1 cellular context compared by ENCODE assay signal in genomic region chr12:48851883-48852733, GRCh38.
TF ChIP-seq lines count a peak whose summit lies in the region.

DDX23 (minus strand) TSS chr12:48852163; CDS start chr12:48845782, 6,381 bp downstream.

TF ChIP-seq in HepG2, 621 proteins besides CTCF, POLR2A, EP300 and RAD21 (continued from another document and continues in another):
- TF ChIP-seq FOXP1 (IDR thresholded peaks at IDR 0.05): no peak
- no peak for TF ChIP-seq FOXP1 (CRISPR knock-in tag; IDR thresholded peaks at IDR 0.05)
- peak; percentile 85 for TF ChIP-seq ZNF891 (CRISPR knock-in tag; IDR thresholded peaks at IDR 0.05)
- peak; percentile 80; the same call in 1 of the 2 replicates for TF ChIP-seq NRL (CRISPR knock-in tag; IDR thresholded peaks at IDR 0.05; ENCODE audit: borderline replicate concordance)
- no peak for TF ChIP-seq ZNF766 (CRISPR knock-in tag; IDR thresholded peaks at IDR 0.05; ENCODE audit: borderline replicate concordance)
- TF ChIP-seq ZBTB7B (CRISPR knock-in tag; IDR thresholded peaks at IDR 0.05): no peak
- no peak for TF ChIP-seq BCLAF1 (IDR thresholded peaks at IDR 0.05)
- TF ChIP-seq TOPORS (CRISPR knock-in tag; IDR thresholded peaks at IDR 0.05): no peak
- TF ChIP-seq GFI1 (CRISPR knock-in tag; IDR thresholded peaks at IDR 0.05; ENCODE audit: borderline replicate concordance): no peak; the same call in 1 of the 2 replicates
- TF ChIP-seq TRIM22 (IDR thresholded peaks at IDR 0.05): no peak
- no peak for TF ChIP-seq NAIF1 (CRISPR knock-in tag; IDR thresholded peaks at IDR 0.05; ENCODE audit: borderline replicate concordance)
- 0 out of 2 replicates have a peak, but pooled peaks have one; percentile 44 for TF ChIP-seq NKX3-1 (CRISPR knock-in tag; IDR thresholded peaks at IDR 0.05)
- TF ChIP-seq THAP9 (CRISPR knock-in tag; IDR thresholded peaks at IDR 0.05; ENCODE audit: borderline replicate concordance): peak; percentile 56; the same call in 1 of the 2 replicates
- TF ChIP-seq, protein P1, sequence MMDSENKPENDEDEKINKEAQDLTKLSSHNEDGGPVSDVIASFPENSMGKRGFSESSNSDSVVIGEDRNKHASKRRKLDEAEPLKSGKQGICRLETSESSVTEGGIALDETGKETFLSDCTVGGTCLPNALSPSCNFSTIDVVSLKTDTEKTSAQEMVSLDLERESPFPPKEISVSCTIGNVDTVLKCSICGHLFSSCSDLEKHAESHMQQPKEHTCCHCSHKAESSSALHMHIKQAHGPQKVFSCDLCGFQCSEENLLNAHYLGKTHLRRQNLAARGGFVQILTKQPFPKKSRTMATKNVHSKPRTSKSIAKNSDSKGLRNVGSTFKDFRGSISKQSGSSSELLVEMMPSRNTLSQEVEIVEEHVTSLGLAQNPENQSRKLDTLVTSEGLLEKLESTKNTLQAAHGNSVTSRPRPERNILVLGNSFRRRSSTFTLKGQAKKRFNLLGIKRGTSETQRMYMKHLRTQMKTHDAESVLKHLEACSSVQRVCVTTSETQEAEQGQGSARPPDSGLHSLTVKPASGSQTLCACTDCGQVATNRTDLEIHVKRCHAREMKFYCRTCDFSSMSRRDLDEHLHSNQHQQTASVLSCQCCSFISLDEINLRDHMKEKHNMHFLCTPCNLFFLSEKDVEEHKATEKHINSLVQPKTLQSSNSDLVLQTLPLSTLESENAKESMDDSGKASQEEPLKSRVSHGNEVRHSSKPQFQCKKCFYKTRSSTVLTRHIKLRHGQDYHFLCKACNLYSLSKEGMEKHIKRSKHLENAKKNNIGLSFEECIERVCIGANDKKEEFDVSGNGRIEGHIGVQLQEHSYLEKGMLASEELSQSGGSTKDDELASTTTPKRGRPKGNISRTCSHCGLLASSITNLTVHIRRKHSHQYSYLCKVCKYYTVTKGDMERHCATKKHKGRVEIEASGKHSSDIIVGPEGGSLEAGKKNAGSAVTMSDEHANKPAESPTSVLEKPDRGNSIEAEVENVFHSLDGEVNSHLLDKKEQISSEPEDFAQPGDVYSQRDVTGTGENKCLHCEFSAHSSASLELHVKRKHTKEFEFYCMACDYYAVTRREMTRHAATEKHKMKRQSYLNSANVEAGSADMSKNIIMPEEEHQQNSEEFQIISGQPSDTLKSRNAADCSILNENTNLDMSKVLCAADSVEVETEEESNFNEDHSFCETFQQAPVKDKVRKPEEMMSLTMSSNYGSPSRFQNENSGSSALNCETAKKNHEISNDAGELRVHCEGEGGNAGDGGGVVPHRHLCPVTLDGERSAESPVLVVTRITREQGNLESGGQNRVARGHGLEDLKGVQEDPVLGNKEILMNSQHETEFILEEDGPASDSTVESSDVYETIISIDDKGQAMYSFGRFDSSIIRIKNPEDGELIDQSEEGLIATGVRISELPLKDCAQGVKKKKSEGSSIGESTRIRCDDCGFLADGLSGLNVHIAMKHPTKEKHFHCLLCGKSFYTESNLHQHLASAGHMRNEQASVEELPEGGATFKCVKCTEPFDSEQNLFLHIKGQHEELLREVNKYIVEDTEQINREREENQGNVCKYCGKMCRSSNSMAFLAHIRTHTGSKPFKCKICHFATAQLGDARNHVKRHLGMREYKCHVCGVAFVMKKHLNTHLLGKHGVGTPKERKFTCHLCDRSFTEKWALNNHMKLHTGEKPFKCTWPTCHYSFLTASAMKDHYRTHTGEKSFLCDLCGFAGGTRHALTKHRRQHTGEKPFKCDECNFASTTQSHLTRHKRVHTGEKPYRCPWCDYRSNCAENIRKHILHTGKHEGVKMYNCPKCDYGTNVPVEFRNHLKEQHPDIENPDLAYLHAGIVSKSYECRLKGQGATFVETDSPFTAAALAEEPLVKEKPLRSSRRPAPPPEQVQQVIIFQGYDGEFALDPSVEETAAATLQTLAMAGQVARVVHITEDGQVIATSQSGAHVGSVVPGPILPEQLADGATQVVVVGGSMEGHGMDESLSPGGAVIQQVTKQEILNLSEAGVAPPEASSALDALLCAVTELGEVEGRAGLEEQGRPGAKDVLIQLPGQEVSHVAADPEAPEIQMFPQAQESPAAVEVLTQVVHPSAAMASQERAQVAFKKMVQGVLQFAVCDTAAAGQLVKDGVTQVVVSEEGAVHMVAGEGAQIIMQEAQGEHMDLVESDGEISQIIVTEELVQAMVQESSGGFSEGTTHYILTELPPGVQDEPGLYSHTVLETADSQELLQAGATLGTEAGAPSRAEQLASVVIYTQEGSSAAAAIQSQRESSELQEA (CRISPR knock-in tag; IDR thresholded peaks at IDR 0.05; ENCODE audit: not compliant biosample characterization): peak; percentile 53
- TF ChIP-seq KLF15 (CRISPR knock-in tag; IDR thresholded peaks at IDR 0.05; ENCODE audit: borderline replicate concordance): no peak; the same call in 1 of the 2 replicates
- TF ChIP-seq, protein P2, sequence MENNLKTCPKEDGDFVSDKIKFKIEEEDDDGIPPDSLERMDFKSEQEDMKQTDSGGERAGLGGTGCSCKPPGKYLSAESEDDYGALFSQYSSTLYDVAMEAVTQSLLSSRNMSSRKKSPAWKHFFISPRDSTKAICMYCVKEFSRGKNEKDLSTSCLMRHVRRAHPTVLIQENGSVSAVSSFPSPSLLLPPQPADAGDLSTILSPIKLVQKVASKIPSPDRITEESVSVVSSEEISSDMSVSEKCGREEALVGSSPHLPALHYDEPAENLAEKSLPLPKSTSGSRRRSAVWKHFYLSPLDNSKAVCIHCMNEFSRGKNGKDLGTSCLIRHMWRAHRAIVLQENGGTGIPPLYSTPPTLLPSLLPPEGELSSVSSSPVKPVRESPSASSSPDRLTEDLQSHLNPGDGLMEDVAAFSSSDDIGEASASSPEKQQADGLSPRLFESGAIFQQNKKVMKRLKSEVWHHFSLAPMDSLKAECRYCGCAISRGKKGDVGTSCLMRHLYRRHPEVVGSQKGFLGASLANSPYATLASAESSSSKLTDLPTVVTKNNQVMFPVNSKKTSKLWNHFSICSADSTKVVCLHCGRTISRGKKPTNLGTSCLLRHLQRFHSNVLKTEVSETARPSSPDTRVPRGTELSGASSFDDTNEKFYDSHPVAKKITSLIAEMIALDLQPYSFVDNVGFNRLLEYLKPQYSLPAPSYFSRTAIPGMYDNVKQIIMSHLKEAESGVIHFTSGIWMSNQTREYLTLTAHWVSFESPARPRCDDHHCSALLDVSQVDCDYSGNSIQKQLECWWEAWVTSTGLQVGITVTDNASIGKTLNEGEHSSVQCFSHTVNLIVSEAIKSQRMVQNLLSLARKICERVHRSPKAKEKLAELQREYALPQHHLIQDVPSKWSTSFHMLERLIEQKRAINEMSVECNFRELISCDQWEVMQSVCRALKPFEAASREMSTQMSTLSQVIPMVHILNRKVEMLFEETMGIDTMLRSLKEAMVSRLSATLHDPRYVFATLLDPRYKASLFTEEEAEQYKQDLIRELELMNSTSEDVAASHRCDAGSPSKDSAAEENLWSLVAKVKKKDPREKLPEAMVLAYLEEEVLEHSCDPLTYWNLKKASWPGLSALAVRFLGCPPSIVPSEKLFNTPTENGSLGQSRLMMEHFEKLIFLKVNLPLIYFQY (CRISPR knock-in tag; IDR thresholded peaks at IDR 0.05; ENCODE audit: borderline replicate concordance): no peak
- TF ChIP-seq ZNF567 (CRISPR knock-in tag; IDR thresholded peaks at IDR 0.05; ENCODE audit: borderline replicate concordance): no peak
- TF ChIP-seq SP1 (IDR thresholded peaks at IDR 0.05): no peak
- TF ChIP-seq SP1 (CRISPR knock-in tag; IDR thresholded peaks at IDR 0.05): 0 out of 2 replicates have a peak, but pooled peaks have one; percentile 55
- peak; percentile 81; the same call in 1 of the 2 replicates for TF ChIP-seq ZNF232 (CRISPR knock-in tag; IDR thresholded peaks at IDR 0.05; ENCODE audit: borderline replicate concordance)
- peak; percentile 36; the same call in 1 of the 2 replicates for TF ChIP-seq MAF1 (CRISPR knock-in tag; IDR thresholded peaks at IDR 0.05; ENCODE audit: borderline replicate concordance)
- no peak for TF ChIP-seq ZNF496 (CRISPR knock-in tag; IDR thresholded peaks at IDR 0.05; ENCODE audit: insufficient replicate concordance)
- peak; percentile 64 for TF ChIP-seq NFYB (CRISPR knock-in tag; IDR thresholded peaks at IDR 0.05)
- no peak for TF ChIP-seq ZNF749 (CRISPR knock-in tag; IDR thresholded peaks at IDR 0.05; ENCODE audit: borderline replicate concordance)
- TF ChIP-seq, protein P3, sequence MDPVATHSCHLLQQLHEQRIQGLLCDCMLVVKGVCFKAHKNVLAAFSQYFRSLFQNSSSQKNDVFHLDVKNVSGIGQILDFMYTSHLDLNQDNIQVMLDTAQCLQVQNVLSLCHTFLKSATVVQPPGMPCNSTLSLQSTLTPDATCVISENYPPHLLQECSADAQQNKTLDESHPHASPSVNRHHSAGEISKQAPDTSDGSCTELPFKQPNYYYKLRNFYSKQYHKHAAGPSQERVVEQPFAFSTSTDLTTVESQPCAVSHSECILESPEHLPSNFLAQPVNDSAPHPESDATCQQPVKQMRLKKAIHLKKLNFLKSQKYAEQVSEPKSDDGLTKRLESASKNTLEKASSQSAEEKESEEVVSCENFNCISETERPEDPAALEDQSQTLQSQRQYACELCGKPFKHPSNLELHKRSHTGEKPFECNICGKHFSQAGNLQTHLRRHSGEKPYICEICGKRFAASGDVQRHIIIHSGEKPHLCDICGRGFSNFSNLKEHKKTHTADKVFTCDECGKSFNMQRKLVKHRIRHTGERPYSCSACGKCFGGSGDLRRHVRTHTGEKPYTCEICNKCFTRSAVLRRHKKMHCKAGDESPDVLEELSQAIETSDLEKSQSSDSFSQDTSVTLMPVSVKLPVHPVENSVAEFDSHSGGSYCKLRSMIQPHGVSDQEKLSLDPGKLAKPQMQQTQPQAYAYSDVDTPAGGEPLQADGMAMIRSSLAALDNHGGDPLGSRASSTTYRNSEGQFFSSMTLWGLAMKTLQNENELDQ (CRISPR knock-in tag; IDR thresholded peaks at IDR 0.05; ENCODE audit: borderline replicate concordance): no peak
- TF ChIP-seq ZNF382 (CRISPR knock-in tag; IDR thresholded peaks at IDR 0.05; ENCODE audit: borderline replicate concordance): no peak
- no peak for TF ChIP-seq XBP1 (CRISPR knock-in tag; IDR thresholded peaks at IDR 0.05)
